In the genomic region with DNA sequence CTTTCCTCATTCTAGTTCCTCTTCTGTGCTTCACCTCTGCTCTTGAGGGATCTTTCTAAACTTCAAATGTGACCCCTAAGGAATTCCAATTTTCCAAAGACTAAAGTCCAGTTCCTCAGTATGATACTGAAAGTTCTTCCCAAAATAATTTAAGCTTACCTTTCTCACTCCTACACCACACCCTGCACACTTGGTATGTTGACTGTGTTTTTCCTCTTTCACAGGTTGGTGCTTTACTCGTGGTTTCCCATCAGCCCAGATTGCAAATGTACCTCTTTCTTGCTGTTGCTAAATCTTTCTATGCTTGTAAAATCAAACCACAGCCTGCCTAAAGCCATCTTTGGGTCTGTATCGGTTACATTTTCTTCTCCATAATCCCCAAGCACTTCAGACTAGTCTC, we compare ENCODE assay signal across 24 cellular contexts. TPM values are rescaled to one million over a fixed set of nuclear protein-coding genes. Genes with fewer than 3 reads are reported as not detected.
"Had no signal": no experiment of that assay in that cellular context is flagged by ENCODE, and none has a peak within 500 bp of the region (broad histone marks: within the 10 kb centered on the region; RNA-seq: fewer than 3 reads in every experiment).

No MANE protein-coding gene starts in this region.

- H3K27ac ChIP-seq: gastrocnemius medialis, heart left ventricle, psoas muscle, stomach, thoracic aorta, upper lobe of right lung had no signal

- H3K9me3 ChIP-seq: gastrocnemius medialis, psoas muscle, stomach, thoracic aorta, upper lobe of right lung had no signal

- H3K27ac Mint-ChIP-seq: activated naive CD4-positive, alpha-beta T cell treated with anti-CD3 and anti-CD28 coated beads for 36 hours; activated naive CD8-positive, alpha-beta T cell treated with anti-CD3 and anti-CD28 coated beads, Interleukin-2, amount 50 U/mL, for 24 hours; activated T-helper 2 cell treated with anti-CD3 and anti-CD28 coated beads, Interferon-gamma antibody, Interleukin-2, Interleukin-4, amounts not matched to agents 10 μg/mL and 5 μg/mL and 100 μg/mL, durations not matched to agents 14 hours and 24 hours and 36 hours; immature natural killer cell had no signal

- H3K4me1 ChIP-seq: gastrocnemius medialis, heart left ventricle, psoas muscle, upper lobe of right lung had no signal

- H3K9me3 Mint-ChIP-seq: activated naive CD4-positive, alpha-beta T cell treated with anti-CD3 and anti-CD28 coated beads for 36 hours; activated naive CD8-positive, alpha-beta T cell treated with anti-CD3 and anti-CD28 coated beads, Interleukin-2, amount 50 U/mL, for 24 hours; activated T-helper 2 cell treated with anti-CD3 and anti-CD28 coated beads, Interferon-gamma antibody, Interleukin-2, Interleukin-4, amounts not matched to agents 10 μg/mL and 5 μg/mL and 100 μg/mL, durations not matched to agents 14 hours and 24 hours and 36 hours; neural crest cell had no signal

- H3K4me3 Mint-ChIP-seq: activated naive CD4-positive, alpha-beta T cell treated with anti-CD3 and anti-CD28 coated beads for 36 hours; activated naive CD8-positive, alpha-beta T cell treated with anti-CD3 and anti-CD28 coated beads, Interleukin-2, amount 50 U/mL, for 24 hours; immature natural killer cell; neural crest cell had no signal

- H3K4me3 ChIP-seq: gastrocnemius medialis, heart left ventricle, lung, psoas muscle, stomach, thoracic aorta, upper lobe of right lung had no signal

- H3K36me3 Mint-ChIP-seq: immature natural killer cell had no signal

- H3K4me1 Mint-ChIP-seq: activated naive CD8-positive, alpha-beta T cell treated with anti-CD3 and anti-CD28 coated beads, Interleukin-2, amount 50 U/mL, for 24 hours; immature natural killer cell; neural crest cell had no signal

- H3K27me3 ChIP-seq: gastrocnemius medialis, heart left ventricle, stomach, upper lobe of right lung had no signal

- ATAC-seq: activated naive CD8-positive, alpha-beta T cell treated with anti-CD3 and anti-CD28 coated beads, Interleukin-2, amount 50 U/mL, for 24 hours; gastrocnemius medialis; heart left ventricle; left cardiac atrium; psoas muscle; sciatic nerve; upper lobe of right lung had no signal

- DNase-seq: activated CD4-positive, alpha-beta T cell treated with anti-CD3 and anti-CD28 coated beads, Interleukin-2, amount 50 U/mL, for 48 hours; activated CD4-positive, CD25-positive, alpha-beta regulatory T cell treated with anti-CD3 and anti-CD28 coated beads, Interleukin-2, amount 50 U/mL, for 72 hours; activated naive CD4-positive, alpha-beta T cell treated with anti-CD3 and anti-CD28 coated beads for 36 hours; activated naive CD8-positive, alpha-beta T cell treated with anti-CD3 and anti-CD28 coated beads, Interleukin-2, amount 50 U/mL, for 24 hours; aorta; cerebellar nuclear complex; effector CD8-positive, alpha-beta T cell; gastrocnemius medialis; heart left ventricle; immature natural killer cell; left cardiac atrium; midbrain; psoas muscle; stimulated activated CD4-positive, alpha-beta T cell treated with anti-CD3 and anti-CD28 coated beads, Interleukin-1b, Interleukin-23, amount 100 ng/mL, for 48 hours; stomach; T-helper 9 cell; upper lobe of right lung had no signal

- H3K36me3 ChIP-seq: gastrocnemius medialis, heart left ventricle, stomach, thoracic aorta, upper lobe of right lung had no signal

RNA-seq across cellular contexts. Expression of a gene that starts 30.5 kb away (rescaled TPM):
- total RNA-seq: activated naive CD4-positive, alpha-beta T cell treated with anti-CD3 and anti-CD28 coated beads for 36 hours; activated T-helper 2 cell treated with anti-CD3 and anti-CD28 coated beads, Interferon-gamma antibody, Interleukin-2, Interleukin-4, amounts not matched to agents 10 μg/mL and 5 μg/mL and 100 μg/mL, durations not matched to agents 14 hours and 24 hours and 36 hours; aorta; gastrocnemius medialis; myocyte; neural crest cell; osteocyte; psoas muscle; thoracic aorta had no signal
- polyA plus RNA-seq: aorta, heart left ventricle, immature natural killer cell, psoas muscle had no signal

RNA-seq across cellular contexts. Expression of a gene that starts 35.2 kb away (rescaled TPM):
- polyA plus RNA-seq: immature natural killer cell had no signal
